In the genomic region with DNA sequence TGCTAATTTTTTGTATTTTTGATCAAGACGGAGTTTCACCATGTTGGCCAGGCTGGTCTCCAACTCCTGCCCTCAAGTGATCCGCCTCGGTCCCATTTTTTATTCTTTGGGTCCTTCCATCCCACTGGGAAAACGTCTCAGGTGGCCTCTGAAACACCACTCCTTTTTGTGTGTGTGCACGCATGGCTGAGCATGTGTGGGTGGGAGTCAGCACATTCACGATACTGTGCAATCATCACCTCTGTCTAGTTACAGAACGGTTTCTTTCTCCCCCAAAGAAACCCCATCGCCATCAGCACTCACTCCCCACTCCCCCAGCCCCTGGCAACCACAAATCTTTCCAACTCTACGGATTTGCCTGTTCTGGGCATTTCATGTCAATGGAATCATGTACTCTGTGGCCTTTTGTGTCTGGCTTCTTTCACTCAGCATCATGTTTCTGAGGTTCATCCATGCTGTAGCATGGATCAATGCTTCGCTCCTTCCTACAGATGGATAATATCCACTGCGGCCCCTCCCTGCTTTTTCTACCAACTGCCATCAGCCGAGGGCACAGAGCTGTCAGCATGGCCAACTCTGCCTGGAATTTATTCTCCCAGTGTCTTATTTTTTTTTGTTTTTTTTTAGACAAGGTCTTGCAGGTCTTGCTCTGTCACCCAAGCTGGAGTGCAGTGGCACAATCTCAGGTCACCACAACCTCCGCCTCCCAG, we compare ENCODE assay signal across 15 cellular contexts. TPM values are rescaled to one million over a fixed set of nuclear protein-coding genes. Genes with fewer than 3 reads are reported as not detected.
DNase-seq lines count a peak whose midpoint lies in the region; ATAC-seq and TF ChIP-seq lines count a peak whose summit lies in the region.
"Had no signal": no experiment of that assay in that cellular context is flagged by ENCODE, and none has a peak within 500 bp of the region (broad histone marks: within the 10 kb centered on the region; RNA-seq: fewer than 3 reads in every experiment).

No MANE protein-coding gene starts in this region.

- ATAC-seq in GM21447 (IDR thresholded peaks at IDR 0.05; ENCODE audit: unreplicated experiment) = no peak
- no peak for ATAC-seq in HG03342 (IDR thresholded peaks at IDR 0.05; ENCODE audit: unreplicated experiment)

- no peaks in the 10 kb centered on the region for H3K27me3 ChIP-seq in GM23248 (replicated peaks; ENCODE audit: insufficient read depth)
- H3K27me3 ChIP-seq in brain microvascular endothelial cell (replicated peaks) = no peaks in the 10 kb centered on the region

- H3K4me1 Mint-ChIP-seq in T-helper 1 cell treated with Interleukin-12 subunit alpha and Interleukin-12 subunit beta and Interleukin-4 antibody, amounts not matched to agents 30 μg/mL and 1 μg/mL, for 36 hours (ENCODE audit: low read depth) = peaks cover 17% of the 10 kb centered on the region
- H3K4me1 Mint-ChIP-seq in brain (peaks cover 28% of the 10 kb centered on the region), osteocyte (ENCODE audit: unreplicated experiment) (peaks cover 19% of the 10 kb centered on the region)

- no peaks in the 10 kb centered on the region for H3F3A ChIP-seq in GM23248 (ENCODE audit: insufficient read depth)

- peaks cover 26% of the 10 kb centered on the region for H3K27me3 Mint-ChIP-seq in T-helper 1 cell treated with Interleukin-12 subunit alpha and Interleukin-12 subunit beta and Interleukin-4 antibody, amounts not matched to agents 30 μg/mL and 1 μg/mL, for 36 hours (ENCODE audit: low read depth)
- H3K27me3 Mint-ChIP-seq in brain (peaks cover 31% of the 10 kb centered on the region), osteocyte (ENCODE audit: unreplicated experiment) (no peaks in the 10 kb centered on the region)

- DNase-seq in T-helper 1 cell = no peak
- DNase-seq in GM23248 = no peak
- no peak for DNase-seq in osteocyte (ENCODE audit: extremely low spot score, unreplicated experiment)
- no peak for DNase-seq in brain microvascular endothelial cell
- DNase-seq: effector memory CD4-positive, alpha-beta T cell; NCI-H1048; NCI-H524; RPMI8226; T1000 had no signal

- no peaks in the 10 kb centered on the region for H3K9me2 ChIP-seq in GM23248 (ENCODE audit: insufficient read depth)

- H3K27ac Mint-ChIP-seq in T-helper 1 cell treated with Interleukin-12 subunit alpha and Interleukin-12 subunit beta and Interleukin-4 antibody, amounts not matched to agents 30 μg/mL and 1 μg/mL, for 36 hours = peak overlapping the region; percentile 76
- peak overlapping the region in 3 of 5 experiments; percentile 39 to 76 (median 52) for H3K27ac Mint-ChIP-seq in brain
- no peak overlapping the region for H3K27ac Mint-ChIP-seq in osteocyte (ENCODE audit: unreplicated experiment)

- no peak overlapping the region for H3K27ac ChIP-seq in GM23248
- no peak overlapping the region for H3K27ac ChIP-seq in brain microvascular endothelial cell

- in situ Hi-C loops in GM23248 (cut with MboI) (no loop called here), brain microvascular endothelial cell (cut with HindIII; ENCODE audit: low pct_ligation_motif_present, low sequenced_read_pairs) (no loop called here)

- H3K36me3 ChIP-seq in GM23248 (ENCODE audit: low read depth) (no peaks in the 10 kb centered on the region), brain microvascular endothelial cell (replicated peaks) (no peaks in the 10 kb centered on the region)

- H3K9me3 Mint-ChIP-seq in T-helper 1 cell treated with Interleukin-12 subunit alpha and Interleukin-12 subunit beta and Interleukin-4 antibody, amounts not matched to agents 30 μg/mL and 1 μg/mL, for 36 hours = no peaks in the 10 kb centered on the region
- H3K9me3 Mint-ChIP-seq in brain (peaks cover 0 to 7% (median 4%) of the 10 kb centered on the region in 5 experiments), osteocyte (ENCODE audit: unreplicated experiment) (no peaks in the 10 kb centered on the region)

- TF ChIP-seq CTCF in brain (conservative IDR thresholded peaks at IDR 0.05) (no peak), osteocyte (IDR thresholded peaks at IDR 0.05) (no peak), brain microvascular endothelial cell (IDR thresholded peaks at IDR 0.05; ENCODE audit: low read depth, low read length, missing control alignments) (no peak)

- H3K9ac ChIP-seq in GM23248 = no peak overlapping the region

- WGBS in GM23248 (ENCODE audit: low coverage in 1 of 2, low lambda C conversion rate in 2 of 2, missing lambda C conversion rate in 2 of 2), 2 experiments = 90 to 93% methylated on average over 13 of the region's 13 CpGs

- no peak overlapping the region for H3K4me3 ChIP-seq in GM23248
- no peak overlapping the region for H3K4me3 ChIP-seq in brain microvascular endothelial cell (ENCODE audit: low read depth, low read length)

- peak overlapping the region; percentile 70 for H3K4me3 Mint-ChIP-seq in T-helper 1 cell treated with Interleukin-12 subunit alpha and Interleukin-12 subunit beta and Interleukin-4 antibody, amounts not matched to agents 30 μg/mL and 1 μg/mL, for 36 hours
- H3K4me3 Mint-ChIP-seq in brain (peak overlapping the region; percentile 77 to 85 (median 84)), osteocyte (ENCODE audit: unreplicated experiment) (peak overlapping the region; percentile 61)

- peak overlapping the region; percentile 87; the same call in 1 of the 2 replicates for H2AFZ ChIP-seq in GM23248

- H4K20me1 ChIP-seq in GM23248 (ENCODE audit: insufficient read depth) = no peaks in the 10 kb centered on the region

- H3K4me2 ChIP-seq in GM23248 (ENCODE audit: unreplicated experiment) = no peak overlapping the region

- no peaks in the 10 kb centered on the region for H3K9me3 ChIP-seq in GM23248 (ENCODE audit: low read depth)

- H3K79me2 ChIP-seq in GM23248 (ENCODE audit: insufficient read depth) = no peaks in the 10 kb centered on the region

- H3K36me3 Mint-ChIP-seq in T-helper 1 cell treated with Interleukin-12 subunit alpha and Interleukin-12 subunit beta and Interleukin-4 antibody, amounts not matched to agents 30 μg/mL and 1 μg/mL, for 36 hours (ENCODE audit: low read depth) = no peaks in the 10 kb centered on the region
- H3K36me3 Mint-ChIP-seq in brain (no peaks in the 10 kb centered on the region), osteocyte (ENCODE audit: unreplicated experiment) (peaks cover 8% of the 10 kb centered on the region)

- H3K4me1 ChIP-seq in GM23248 (ENCODE audit: insufficient read depth) = no peaks in the 10 kb centered on the region

RNA-seq across cellular contexts. Expression of a gene that starts 9.7 kb away (rescaled TPM):
- total RNA-seq in GM23248 (2014; rRNA removed; shearing (Covaris generic)) = not detected in 2 replicates
- polyA plus RNA-seq in GM23248 (2016; fragmentation: Nextera tagmentation; extraction: Ambion mirVana) (not detected in 2 replicates), brain (ENCODE audit: insufficient read depth, low read depth, low replicate concordance) (0.12 TPM)
- total RNA-seq in osteocyte = 0.08 TPM in 1 of 2 replicates, not detected in the other
- total RNA-seq: A172 had no signal
- polyA plus RNA-seq: neural cell had no signal
